ENCODE assay signal across 26 cellular contexts in genomic region chr9:3659647-3660046, GRCh38.
"Had no signal": no experiment of that assay in that cellular context is flagged by ENCODE, and none has a peak within 500 bp of the region (broad histone marks: within the 10 kb centered on the region; RNA-seq: fewer than 3 reads in every experiment).

No MANE protein-coding gene starts in this region.

- H3K36me3 ChIP-seq: ovary, right lobe of liver, sigmoid colon, stomach, tibial artery, upper lobe of left lung, vagina had no signal

- H3K4me1 Mint-ChIP-seq: stimulated activated naive B cell treated with anti-CD40 and anti-IgM and Interleukin-4, amounts not matched to agents 10 μg/mL and 1 μg/mL and 100 μg/mL, for 72 hours had no signal

- H2AFZ ChIP-seq: parathyroid adenoma had no signal

- H3K9ac ChIP-seq: parathyroid adenoma had no signal

- H3K79me2 ChIP-seq: parathyroid adenoma had no signal

- H3K36me3 Mint-ChIP-seq: natural killer cell treated with Interleukin-12 subunit alpha and Interleukin-12 subunit beta and Interleukin-15 and Interleukin-18, amount 100 ng/mL, for 72 hours; stimulated activated effector memory CD8-positive, alpha-beta T cell treated with anti-CD3 and anti-CD28 coated beads, Interleukin-12 subunit alpha, Interleukin-12 subunit beta, amount 100 ng/mL, for 72 hours; stimulated activated naive B cell treated with anti-CD40 and anti-IgM and Interleukin-4, amounts not matched to agents 10 μg/mL and 1 μg/mL and 100 μg/mL, for 72 hours had no signal

- H3K27ac Mint-ChIP-seq: naive thymus-derived CD8-positive, alpha-beta T cell; natural killer cell treated with Interleukin-12 subunit alpha and Interleukin-12 subunit beta and Interleukin-15 and Interleukin-18, amount 100 ng/mL, for 72 hours; nephron progenitor cell; progenitor cell of endocrine pancreas; stimulated activated effector memory CD8-positive, alpha-beta T cell treated with anti-CD3 and anti-CD28 coated beads, Interleukin-12 subunit alpha, Interleukin-12 subunit beta, amount 100 ng/mL, for 72 hours; stimulated activated naive B cell treated with anti-CD40 and anti-IgM and Interleukin-4, amounts not matched to agents 10 μg/mL and 1 μg/mL and 100 μg/mL, for 72 hours; stimulated activated naive CD8-positive, alpha-beta T cell treated with anti-CD3 and anti-CD28 coated beads, Interleukin-15, Interleukin-2, amounts not matched to agents 100 ng/mL and 50 ng/mL, for 24 hours had no signal

- H3K4me3 ChIP-seq: ovary, psoas muscle, right lobe of liver, sigmoid colon, stomach, tibial artery, upper lobe of left lung, vagina had no signal

- DNase-seq: naive thymus-derived CD8-positive, alpha-beta T cell; nephron progenitor cell; occipital lobe; ovary; psoas muscle; right cardiac atrium; right lobe of liver; sigmoid colon; small intestine; stimulated activated CD4-positive, alpha-beta T cell treated with anti-CD3 and anti-CD28 coated beads, Interleukin-15, amount 100 ng/mL, for 24 hours; stimulated activated CD4-positive, alpha-beta T cell treated with anti-CD3 and anti-CD28 coated beads, Interleukin-2, amount 100 ng/mL, for 24 hours; stimulated activated CD4-positive, alpha-beta T cell treated with anti-CD3 and anti-CD28 coated beads, Interleukin-2, amount 100 ng/mL, for 48 hours; stimulated activated CD4-positive, alpha-beta T cell treated with anti-CD3 and anti-CD28 coated beads, Interleukin-4, amount 100 ng/mL, for 24 hours; stimulated activated naive B cell treated with anti-CD40 and anti-IgM and Interleukin-4, amounts not matched to agents 10 μg/mL and 1 μg/mL and 100 μg/mL, for 72 hours; stimulated activated naive CD4-positive, alpha-beta T cell treated with Interleukin-2 at 50 U/mL for 16 hours; stomach; tibial artery; trophoblast cell; upper lobe of left lung had no signal

- ATAC-seq: naive thymus-derived CD8-positive, alpha-beta T cell; psoas muscle; right cardiac atrium; right lobe of liver; stimulated activated effector memory CD8-positive, alpha-beta T cell treated with anti-CD3 and anti-CD28 coated beads, Interleukin-12 subunit alpha, Interleukin-12 subunit beta, amount 100 ng/mL, for 72 hours; stimulated activated naive B cell treated with anti-CD40 and anti-IgM and Interleukin-4, amounts not matched to agents 10 μg/mL and 1 μg/mL and 100 μg/mL, for 72 hours had no signal

- H3K9me3 ChIP-seq: ovary, psoas muscle, right lobe of liver, sigmoid colon, stomach, tibial artery, upper lobe of left lung, vagina had no signal

- H3K9me3 Mint-ChIP-seq: naive thymus-derived CD8-positive, alpha-beta T cell; natural killer cell treated with Interleukin-12 subunit alpha and Interleukin-12 subunit beta and Interleukin-15 and Interleukin-18, amount 100 ng/mL, for 72 hours; nephron progenitor cell; neural crest cell; stimulated activated effector memory CD8-positive, alpha-beta T cell treated with anti-CD3 and anti-CD28 coated beads, Interleukin-12 subunit alpha, Interleukin-12 subunit beta, amount 100 ng/mL, for 72 hours; stimulated activated naive B cell treated with anti-CD40 and anti-IgM and Interleukin-4, amounts not matched to agents 10 μg/mL and 1 μg/mL and 100 μg/mL, for 72 hours; stimulated activated naive CD8-positive, alpha-beta T cell treated with anti-CD3 and anti-CD28 coated beads, Interleukin-15, Interleukin-2, amounts not matched to agents 100 ng/mL and 50 ng/mL, for 24 hours had no signal

- H3K27me3 Mint-ChIP-seq: progenitor cell of endocrine pancreas; stimulated activated naive B cell treated with anti-CD40 and anti-IgM and Interleukin-4, amounts not matched to agents 10 μg/mL and 1 μg/mL and 100 μg/mL, for 72 hours; stimulated activated naive CD8-positive, alpha-beta T cell treated with anti-CD3 and anti-CD28 coated beads, Interleukin-15, Interleukin-2, amounts not matched to agents 100 ng/mL and 50 ng/mL, for 24 hours had no signal

- H3K27ac ChIP-seq: ovary, parathyroid adenoma, psoas muscle, right lobe of liver, sigmoid colon, stomach, tibial artery, upper lobe of left lung, vagina had no signal

- H3K4me1 ChIP-seq: parathyroid adenoma, psoas muscle, right lobe of liver, tibial artery, upper lobe of left lung, vagina had no signal

- H3K4me3 Mint-ChIP-seq: naive thymus-derived CD8-positive, alpha-beta T cell; natural killer cell treated with Interleukin-12 subunit alpha and Interleukin-12 subunit beta and Interleukin-15 and Interleukin-18, amount 100 ng/mL, for 72 hours; nephron progenitor cell; neural crest cell; stimulated activated effector memory CD8-positive, alpha-beta T cell treated with anti-CD3 and anti-CD28 coated beads, Interleukin-12 subunit alpha, Interleukin-12 subunit beta, amount 100 ng/mL, for 72 hours; stimulated activated naive B cell treated with anti-CD40 and anti-IgM and Interleukin-4, amounts not matched to agents 10 μg/mL and 1 μg/mL and 100 μg/mL, for 72 hours; stimulated activated naive CD8-positive, alpha-beta T cell treated with anti-CD3 and anti-CD28 coated beads, Interleukin-15, Interleukin-2, amounts not matched to agents 100 ng/mL and 50 ng/mL, for 24 hours had no signal

- H3K27me3 ChIP-seq: ovary, right lobe of liver, sigmoid colon, stomach, tibial artery, upper lobe of left lung, vagina had no signal
